In genomic region chr9:87564706-87565335, GRCh38 we compare ENCODE assay signal across 1 cellular context.
TF ChIP-seq lines count a peak whose summit lies in the region.

No MANE protein-coding gene starts in this region.

TF ChIP-seq in WTC11, 78 proteins besides CTCF, POLR2A, EP300 and RAD21 (continued from another document):
- TF ChIP-seq, protein P1, sequence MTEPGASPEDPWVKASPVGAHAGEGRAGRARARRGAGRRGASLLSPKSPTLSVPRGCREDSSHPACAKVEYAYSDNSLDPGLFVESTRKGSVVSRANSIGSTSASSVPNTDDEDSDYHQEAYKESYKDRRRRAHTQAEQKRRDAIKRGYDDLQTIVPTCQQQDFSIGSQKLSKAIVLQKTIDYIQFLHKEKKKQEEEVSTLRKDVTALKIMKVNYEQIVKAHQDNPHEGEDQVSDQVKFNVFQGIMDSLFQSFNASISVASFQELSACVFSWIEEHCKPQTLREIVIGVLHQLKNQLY (CRISPR knock-in tag; IDR thresholded peaks at IDR 0.05) = no peak
- TF ChIP-seq ZNF138 (CRISPR knock-in tag; conservative IDR thresholded peaks at IDR 0.05) (no peak), MYBL2 (CRISPR knock-in tag; IDR thresholded peaks at IDR 0.05) (no peak), ZNF396 (CRISPR knock-in tag; IDR thresholded peaks at IDR 0.05; ENCODE audit: borderline replicate concordance) (no peak), NFATC4 (CRISPR knock-in tag; IDR thresholded peaks at IDR 0.05) (no peak), TP53 (CRISPR knock-in tag; IDR thresholded peaks at IDR 0.05) (no peak), RELA (CRISPR knock-in tag; IDR thresholded peaks at IDR 0.05; ENCODE audit: borderline replicate concordance) (no peak)
- TF ChIP-seq, protein P2, sequence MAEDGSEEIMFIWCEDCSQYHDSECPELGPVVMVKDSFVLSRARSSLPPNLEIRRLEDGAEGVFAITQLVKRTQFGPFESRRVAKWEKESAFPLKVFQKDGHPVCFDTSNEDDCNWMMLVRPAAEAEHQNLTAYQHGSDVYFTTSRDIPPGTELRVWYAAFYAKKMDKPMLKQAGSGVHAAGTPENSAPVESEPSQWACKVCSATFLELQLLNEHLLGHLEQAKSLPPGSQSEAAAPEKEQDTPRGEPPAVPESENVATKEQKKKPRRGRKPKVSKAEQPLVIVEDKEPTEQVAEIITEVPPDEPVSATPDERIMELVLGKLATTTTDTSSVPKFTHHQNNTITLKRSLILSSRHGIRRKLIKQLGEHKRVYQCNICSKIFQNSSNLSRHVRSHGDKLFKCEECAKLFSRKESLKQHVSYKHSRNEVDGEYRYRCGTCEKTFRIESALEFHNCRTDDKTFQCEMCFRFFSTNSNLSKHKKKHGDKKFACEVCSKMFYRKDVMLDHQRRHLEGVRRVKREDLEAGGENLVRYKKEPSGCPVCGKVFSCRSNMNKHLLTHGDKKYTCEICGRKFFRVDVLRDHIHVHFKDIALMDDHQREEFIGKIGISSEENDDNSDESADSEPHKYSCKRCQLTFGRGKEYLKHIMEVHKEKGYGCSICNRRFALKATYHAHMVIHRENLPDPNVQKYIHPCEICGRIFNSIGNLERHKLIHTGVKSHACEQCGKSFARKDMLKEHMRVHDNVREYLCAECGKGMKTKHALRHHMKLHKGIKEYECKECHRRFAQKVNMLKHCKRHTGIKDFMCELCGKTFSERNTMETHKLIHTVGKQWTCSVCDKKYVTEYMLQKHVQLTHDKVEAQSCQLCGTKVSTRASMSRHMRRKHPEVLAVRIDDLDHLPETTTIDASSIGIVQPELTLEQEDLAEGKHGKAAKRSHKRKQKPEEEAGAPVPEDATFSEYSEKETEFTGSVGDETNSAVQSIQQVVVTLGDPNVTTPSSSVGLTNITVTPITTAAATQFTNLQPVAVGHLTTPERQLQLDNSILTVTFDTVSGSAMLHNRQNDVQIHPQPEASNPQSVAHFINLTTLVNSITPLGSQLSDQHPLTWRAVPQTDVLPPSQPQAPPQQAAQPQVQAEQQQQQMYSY (CRISPR knock-in tag; IDR thresholded peaks at IDR 0.05) = no peak
- TF ChIP-seq, protein P3, sequence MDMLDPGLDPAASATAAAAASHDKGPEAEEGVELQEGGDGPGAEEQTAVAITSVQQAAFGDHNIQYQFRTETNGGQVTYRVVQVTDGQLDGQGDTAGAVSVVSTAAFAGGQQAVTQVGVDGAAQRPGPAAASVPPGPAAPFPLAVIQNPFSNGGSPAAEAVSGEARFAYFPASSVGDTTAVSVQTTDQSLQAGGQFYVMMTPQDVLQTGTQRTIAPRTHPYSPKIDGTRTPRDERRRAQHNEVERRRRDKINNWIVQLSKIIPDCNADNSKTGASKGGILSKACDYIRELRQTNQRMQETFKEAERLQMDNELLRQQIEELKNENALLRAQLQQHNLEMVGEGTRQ (CRISPR knock-in tag; IDR thresholded peaks at IDR 0.05) = no peak
- TF ChIP-seq, protein P4, sequence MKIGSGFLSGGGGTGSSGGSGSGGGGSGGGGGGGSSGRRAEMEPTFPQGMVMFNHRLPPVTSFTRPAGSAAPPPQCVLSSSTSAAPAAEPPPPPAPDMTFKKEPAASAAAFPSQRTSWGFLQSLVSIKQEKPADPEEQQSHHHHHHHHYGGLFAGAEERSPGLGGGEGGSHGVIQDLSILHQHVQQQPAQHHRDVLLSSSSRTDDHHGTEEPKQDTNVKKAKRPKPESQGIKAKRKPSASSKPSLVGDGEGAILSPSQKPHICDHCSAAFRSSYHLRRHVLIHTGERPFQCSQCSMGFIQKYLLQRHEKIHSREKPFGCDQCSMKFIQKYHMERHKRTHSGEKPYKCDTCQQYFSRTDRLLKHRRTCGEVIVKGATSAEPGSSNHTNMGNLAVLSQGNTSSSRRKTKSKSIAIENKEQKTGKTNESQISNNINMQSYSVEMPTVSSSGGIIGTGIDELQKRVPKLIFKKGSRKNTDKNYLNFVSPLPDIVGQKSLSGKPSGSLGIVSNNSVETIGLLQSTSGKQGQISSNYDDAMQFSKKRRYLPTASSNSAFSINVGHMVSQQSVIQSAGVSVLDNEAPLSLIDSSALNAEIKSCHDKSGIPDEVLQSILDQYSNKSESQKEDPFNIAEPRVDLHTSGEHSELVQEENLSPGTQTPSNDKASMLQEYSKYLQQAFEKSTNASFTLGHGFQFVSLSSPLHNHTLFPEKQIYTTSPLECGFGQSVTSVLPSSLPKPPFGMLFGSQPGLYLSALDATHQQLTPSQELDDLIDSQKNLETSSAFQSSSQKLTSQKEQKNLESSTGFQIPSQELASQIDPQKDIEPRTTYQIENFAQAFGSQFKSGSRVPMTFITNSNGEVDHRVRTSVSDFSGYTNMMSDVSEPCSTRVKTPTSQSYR (CRISPR knock-in tag; IDR thresholded peaks at IDR 0.05) = no peak
